Comparison of ENCODE assay signal across 21 cellular contexts in genomic region chr20:7146552-7147219, GRCh38.
"Had no signal": no experiment of that assay in that cellular context is flagged by ENCODE, and none has a peak within 500 bp of the region (broad histone marks: within the 10 kb centered on the region; RNA-seq: fewer than 3 reads in every experiment).

No MANE protein-coding gene starts in this region.

- H3K4me3 ChIP-seq: gastrocnemius medialis, heart right ventricle, mucosa of descending colon, tibial nerve, vagina had no signal

- H3K27me3 ChIP-seq: gastrocnemius medialis, heart right ventricle, tibial nerve, vagina had no signal

- H3K9me3 ChIP-seq: gastrocnemius medialis, heart right ventricle, mucosa of descending colon, tibial nerve, vagina had no signal

- H3K36me3 ChIP-seq: gastrocnemius medialis, heart right ventricle, tibial nerve, vagina had no signal

- H3K27ac ChIP-seq: gastrocnemius medialis, heart right ventricle, vagina had no signal

- DNase-seq: activated CD4-positive, alpha-beta T cell treated with anti-CD3 and anti-CD28 coated beads, Interleukin-2, amount 50 U/mL, for 48 hours; activated CD4-positive, CD25-positive, alpha-beta regulatory T cell treated with anti-CD3 and anti-CD28 coated beads, Interleukin-2, amount 50 U/mL, for 72 hours; activated naive CD4-positive, alpha-beta T cell treated with anti-CD3 and anti-CD28 coated beads for 36 hours; activated naive CD8-positive, alpha-beta T cell treated with anti-CD3 and anti-CD28 coated beads, Interleukin-2, amount 50 U/mL, for 24 hours; aorta; cerebellar nuclear complex; effector memory CD8-positive, alpha-beta T cell; gastrocnemius medialis; left cardiac atrium; mucosa of descending colon; naive thymus-derived CD4-positive, alpha-beta T cell; nucleus accumbens; small intestine; stimulated activated CD4-positive, alpha-beta T cell treated with anti-CD3 and anti-CD28 coated beads, Interleukin-4, amount 100 ng/mL, for 24 hours; stimulated activated CD8-positive, alpha-beta memory T cell treated with anti-CD3 and anti-CD28 coated beads, Interleukin-4, amount 100 ng/mL, for 48 hours; stimulated activated naive CD4-positive, alpha-beta T cell treated with Interleukin-2 at 50 U/mL for 16 hours; substantia nigra; T1000 had no signal

- H3K4me1 ChIP-seq: gastrocnemius medialis, heart right ventricle, vagina had no signal

- ATAC-seq: activated naive CD8-positive, alpha-beta T cell treated with anti-CD3 and anti-CD28 coated beads, Interleukin-2, amount 50 U/mL, for 24 hours; effector memory CD8-positive, alpha-beta T cell; mucosa of descending colon; naive thymus-derived CD4-positive, alpha-beta T cell had no signal
